Comparison of ENCODE assay signal across 3 cellular contexts in genomic region chr2:220842901-220843665, GRCh38.
TF ChIP-seq lines count a peak whose summit lies in the region.

No MANE protein-coding gene starts in this region.

TF ChIP-seq in A549, 52 proteins besides CTCF, POLR2A, EP300 and RAD21:
- no peak for TF ChIP-seq HOXA7 (CRISPR knock-in tag; IDR thresholded peaks at IDR 0.05)
- peak; percentile 75 for TF ChIP-seq MAFK (IDR thresholded peaks at IDR 0.05; ENCODE audit: partially characterized antibody)

TF ChIP-seq in IMR-90, 13 proteins besides CTCF, POLR2A, EP300 and RAD21:
- peak; percentile 78 for TF ChIP-seq MAFK (IDR thresholded peaks at IDR 0.05; ENCODE audit: low read depth, low read length)
- no peak for TF ChIP-seq CEBPB (IDR thresholded peaks at IDR 0.05; ENCODE audit: low read depth, low read length)

TF ChIP-seq in K562, 482 proteins besides CTCF, POLR2A, EP300 and RAD21:
- peak; percentile 20; the same call in 1 of the 2 replicates for TF ChIP-seq ZNF316 (IDR thresholded peaks at IDR 0.05)
- 0 out of 2 replicates have a peak, but pooled peaks have one; percentile 34 for TF ChIP-seq MAFG (tag; conservative IDR thresholded peaks at IDR 0.05)
- TF ChIP-seq C11orf30 (IDR thresholded peaks at IDR 0.05; ENCODE audit: low read depth) = peak; percentile 6; the same call in 1 of the 2 replicates
- no peak for TF ChIP-seq MYBL2 (IDR thresholded peaks at IDR 0.05; ENCODE audit: low read depth)
- no peak for TF ChIP-seq MYBL2 (CRISPR knock-in tag; IDR thresholded peaks at IDR 0.05; ENCODE audit: borderline replicate concordance)
